In the genomic region with DNA sequence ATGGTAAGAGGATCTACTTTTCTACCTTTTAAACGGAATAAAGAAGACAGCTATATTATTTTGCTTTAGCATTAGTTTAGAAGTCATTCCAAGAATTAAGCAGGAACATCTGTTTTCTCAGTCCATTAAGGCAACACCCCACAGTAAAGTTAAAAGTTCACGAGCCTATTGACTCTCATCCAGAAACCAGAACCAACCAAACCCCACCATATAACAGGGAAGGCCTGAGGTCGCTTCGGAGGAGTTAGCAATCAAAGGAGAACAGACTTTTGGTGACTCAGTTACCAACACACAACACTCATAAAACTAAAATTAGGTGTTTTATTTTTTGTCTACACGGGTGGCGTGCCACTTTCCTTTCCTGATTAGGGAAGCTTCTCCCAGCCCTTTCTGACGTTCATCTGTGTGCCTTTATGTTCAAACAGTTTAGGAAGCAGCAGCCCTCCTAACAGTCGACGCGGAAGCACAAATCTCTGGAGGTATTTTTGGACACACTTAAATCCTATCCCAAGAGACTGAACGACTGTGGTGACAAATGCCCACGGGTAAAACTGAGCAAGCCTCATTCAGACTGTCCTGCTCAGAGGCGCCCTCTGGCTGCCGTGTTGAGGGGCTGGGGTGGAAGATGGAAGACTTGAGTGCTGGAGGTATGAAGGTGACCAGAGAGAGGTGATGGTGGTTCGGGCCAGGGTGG, we compare ENCODE assay signal across 8 cellular contexts. TPM values are rescaled to one million over a fixed set of nuclear protein-coding genes. Genes with fewer than 3 reads are reported as not detected.
A peak's percentile ranks its signal among the peaks of the same experiment; 100 is the strongest.
DNase-seq lines count a peak whose midpoint lies in the region; ATAC-seq, FAIRE-seq and TF ChIP-seq lines count a peak whose summit lies in the region.

No MANE protein-coding gene starts in this region.

- peaks cover 2% of the 10 kb centered on the region for H3K4me1 Mint-ChIP-seq in activated T-cell treated with anti-CD3 and anti-CD28 coated beads, Interleukin-2, amount 50 U/mL, for 4 hours (ENCODE audit: low read depth)
- no peaks in the 10 kb centered on the region for H3K4me1 Mint-ChIP-seq in neural progenitor cell

- H3K27me3 ChIP-seq in OCI-LY3 (ENCODE audit: low read depth, low read length) (no peaks in the 10 kb centered on the region; the same call in none of the 2 replicates), fibroblast of lung (ENCODE audit: control insufficient read depth, insufficient read depth, low read length) (peaks cover 20% of the 10 kb centered on the region), neural progenitor cell (no peaks in the 10 kb centered on the region), testis (no peaks in the 10 kb centered on the region)

- H4K20me1 ChIP-seq in OCI-LY3 (ENCODE audit: insufficient read depth, low read length) = no peaks in the 10 kb centered on the region
- no peaks in the 10 kb centered on the region for H4K20me1 ChIP-seq in fibroblast of lung (ENCODE audit: control insufficient read depth, extremely low read depth, insufficient read depth, low read length)
- H4K20me1 ChIP-seq in neural progenitor cell (ENCODE audit: low read depth) = no peaks in the 10 kb centered on the region

- peak; percentile 83 for TF ChIP-seq CTCF in OCI-LY3 (IDR thresholded peaks at IDR 0.05; ENCODE audit: low read depth, low read length)
- TF ChIP-seq CTCF in fibroblast of lung (conservative IDR thresholded peaks at IDR 0.05 in 1 of 2, IDR thresholded peaks at IDR 0.05 in 1 of 2; ENCODE audit: low read depth in 1 of 2, low read length in 2 of 2) = peak; percentile 80 to 91
- peak; percentile 94 for TF ChIP-seq CTCF in neural progenitor cell (IDR thresholded peaks at IDR 0.05)
- peak; percentile 64 to 71 (median 65) for TF ChIP-seq CTCF in testis (IDR thresholded peaks at IDR 0.05)

- no peak overlapping the region for H3K4me3 Mint-ChIP-seq in activated T-cell treated with anti-CD3 and anti-CD28 coated beads, Interleukin-2, amount 50 U/mL, for 4 hours
- H3K4me3 Mint-ChIP-seq in neural progenitor cell = no peak overlapping the region

- TF ChIP-seq POLR2A in H54 (IDR thresholded peaks at IDR 0.05; ENCODE audit: low read depth, low read length) (no peak), testis (IDR thresholded peaks at IDR 0.05) (no peak)

- H2AFZ ChIP-seq in OCI-LY3 (ENCODE audit: low read depth, low read length) (0 out of 2 replicates have a peak overlapping the region, but pooled peaks have one; percentile 46), fibroblast of lung (ENCODE audit: low read length) (no peak overlapping the region), neural progenitor cell (replicated peaks) (no peak overlapping the region)

- H3K4me3 ChIP-seq in OCI-LY3 (ENCODE audit: low read length) (peak overlapping the region; percentile 56), fibroblast of lung (replicated peaks in 1 of 4; ENCODE audit: control extremely low read depth in 1 of 4, insufficient read depth in 1 of 4, low read depth in 3 of 4, low read length in 4 of 4) (no peak overlapping the region), neural progenitor cell (no peak overlapping the region), testis (no peak overlapping the region)

- peak; percentile 71 for DNase-seq in AG08396 (ENCODE audit: low spot score)
- DNase-seq in H54 (ENCODE audit: insufficient read length, low spot score) = peak; percentile 30
- DNase-seq in activated T-cell treated with anti-CD3 and anti-CD28 coated beads, Interleukin-2, amount 50 U/mL, for 4 hours = peak; percentile 71
- peak; percentile 24 to 44 for DNase-seq in fibroblast of lung (ENCODE audit: low read depth in 2 of 2)
- DNase-seq in neural progenitor cell (ENCODE audit: low spot score) = peak; percentile 74
- DNase-seq in testis = peak; percentile 69

- H3K27me3 Mint-ChIP-seq in activated T-cell treated with anti-CD3 and anti-CD28 coated beads, Interleukin-2, amount 50 U/mL, for 4 hours (ENCODE audit: low read depth) = peaks cover 13% of the 10 kb centered on the region
- peaks cover 5% of the 10 kb centered on the region for H3K27me3 Mint-ChIP-seq in neural progenitor cell (ENCODE audit: insufficient read depth, low read depth)

- H3K9ac ChIP-seq in OCI-LY3 (ENCODE audit: low read length) (no peak overlapping the region), fibroblast of lung (ENCODE audit: insufficient read depth, low read length) (no peak overlapping the region), neural progenitor cell (no peak overlapping the region)

- H3K27ac ChIP-seq in OCI-LY3 (ENCODE audit: low read length) (no peak overlapping the region), fibroblast of lung (ENCODE audit: insufficient read depth, low read length) (no peak overlapping the region), neural progenitor cell (no peak overlapping the region), testis (no peak overlapping the region)

- no peak overlapping the region for H3K27ac Mint-ChIP-seq in neural progenitor cell

- H3K9me3 ChIP-seq in OCI-LY3 (ENCODE audit: insufficient read depth, low read length) = no peaks in the 10 kb centered on the region
- H3K9me3 ChIP-seq in fibroblast of lung (ENCODE audit: control insufficient read depth, insufficient read depth, low read depth, low read length) = no peaks in the 10 kb centered on the region
- H3K9me3 ChIP-seq in neural progenitor cell (ENCODE audit: low read depth) = no peaks in the 10 kb centered on the region
- no peaks in the 10 kb centered on the region for H3K9me3 ChIP-seq in testis

- FAIRE-seq in H54 (lab: Jason Lieb, UNC) = no peak

- H3K4me2 ChIP-seq in OCI-LY3 (ENCODE audit: low read length) (peak overlapping the region; percentile 69), fibroblast of lung (ENCODE audit: extremely low read depth, insufficient read depth, low read length) (no peak overlapping the region), neural progenitor cell (no peak overlapping the region)

- H3K79me2 ChIP-seq in OCI-LY3 (ENCODE audit: low read length) = no peaks in the 10 kb centered on the region
- H3K79me2 ChIP-seq in fibroblast of lung (ENCODE audit: control insufficient read depth, insufficient read depth, low read length) = no peaks in the 10 kb centered on the region
- no peaks in the 10 kb centered on the region for H3K79me2 ChIP-seq in neural progenitor cell (ENCODE audit: low read depth)

- intact Hi-C loops in testis (cut with DNase I; ENCODE audit: low total_unique reads) = no loop called here

- H3K4me1 ChIP-seq in OCI-LY3 (ENCODE audit: low read length) (peaks cover 3% of the 10 kb centered on the region; the same call in 1 of the 2 replicates), fibroblast of lung (ENCODE audit: control insufficient read depth, extremely low read depth, insufficient read depth, low read length) (no peaks in the 10 kb centered on the region), neural progenitor cell (no peaks in the 10 kb centered on the region), testis (peaks cover 13% of the 10 kb centered on the region)

- H3K9me3 Mint-ChIP-seq in activated T-cell treated with anti-CD3 and anti-CD28 coated beads, Interleukin-2, amount 50 U/mL, for 4 hours = no peaks in the 10 kb centered on the region
- no peaks in the 10 kb centered on the region for H3K9me3 Mint-ChIP-seq in neural progenitor cell

- ATAC-seq in activated T-cell treated with anti-CD3 and anti-CD28 coated beads, Interleukin-2, amount 50 U/mL, for 4 hours = peak; percentile 78 to 87
- no peak for ATAC-seq in GM19395 (IDR thresholded peaks at IDR 0.05; ENCODE audit: unreplicated experiment)

- no peaks in the 10 kb centered on the region for H3K36me3 Mint-ChIP-seq in activated T-cell treated with anti-CD3 and anti-CD28 coated beads, Interleukin-2, amount 50 U/mL, for 4 hours (ENCODE audit: insufficient read depth)
- peaks cover 3% of the 10 kb centered on the region for H3K36me3 Mint-ChIP-seq in neural progenitor cell

- no peaks in the 10 kb centered on the region for H3K36me3 ChIP-seq in OCI-LY3 (replicated peaks; ENCODE audit: low read depth, low read length)
- H3K36me3 ChIP-seq in fibroblast of lung (ENCODE audit: control insufficient read depth, insufficient read depth, low read length) = no peaks in the 10 kb centered on the region
- no peaks in the 10 kb centered on the region for H3K36me3 ChIP-seq in neural progenitor cell
- no peaks in the 10 kb centered on the region for H3K36me3 ChIP-seq in testis (ENCODE audit: low read depth, missing control alignments)

- no peaks in the 10 kb centered on the region for H3F3A ChIP-seq in neural progenitor cell (ENCODE audit: low read depth)

- WGBS in testis, 2 donors = 46 to 48% methylated on average over 15 of the region's 15 CpGs

RNA-seq across cellular contexts. Expression of gene PLA2G2C, which starts 8.6 kb away (rescaled TPM):
- not detected for total RNA-seq in activated T-cell treated with anti-CD3 and anti-CD28 coated beads, Interleukin-2, amount 50 U/mL, for 4 hours
- total RNA-seq in fibroblast of lung = not detected in 2 replicates
- not detected in 2 replicates for polyA plus RNA-seq in fibroblast of lung
- polyA plus RNA-seq in fibroblast of lung (2012) = not detected in 2 replicates
- polyA minus RNA-seq in fibroblast of lung (ENCODE audit: low replicate concordance) = not detected in 2 replicates
- not detected in 2 replicates for total RNA-seq in neural progenitor cell (ENCODE audit: low replicate concordance)
- total RNA-seq in testis = under 1 TPM; 0.31 to 0.47 TPM
- polyA plus RNA-seq in testis (ENCODE audit: insufficient read depth, low read depth, low replicate concordance) = 1.1 TPM

RNA-seq across cellular contexts. Expression of gene UBXN10, which starts 9.0 kb away (rescaled TPM):
- total RNA-seq in activated T-cell treated with anti-CD3 and anti-CD28 coated beads, Interleukin-2, amount 50 U/mL, for 4 hours = under 1 TPM; 0.18 to 0.50 (median 0.33) TPM
- total RNA-seq in fibroblast of lung = 0.33 and 0.77 TPM in 2 replicates
- polyA plus RNA-seq in fibroblast of lung = not detected in 2 replicates
- 0.02 TPM in 1 of 2 replicates, not detected in the other for polyA plus RNA-seq in fibroblast of lung (2012)
- not detected in 2 replicates for polyA minus RNA-seq in fibroblast of lung (ENCODE audit: low replicate concordance)
- 0.37 and 0.43 TPM in 2 replicates for total RNA-seq in neural progenitor cell (ENCODE audit: low replicate concordance)
- 10 to 100 TPM; 18.2 to 23.7 TPM for total RNA-seq in testis
- polyA plus RNA-seq in testis (ENCODE audit: insufficient read depth, low read depth, low replicate concordance) = 43.7 TPM

RNA-seq across cellular contexts. Expression of gene PLA2G2F, which starts 55.8 kb away (rescaled TPM):
- not detected for total RNA-seq in activated T-cell treated with anti-CD3 and anti-CD28 coated beads, Interleukin-2, amount 50 U/mL, for 4 hours
- total RNA-seq in fibroblast of lung = not detected in 2 replicates
- not detected in 2 replicates for polyA plus RNA-seq in fibroblast of lung
- polyA plus RNA-seq in fibroblast of lung (2012) = not detected in 2 replicates
- polyA minus RNA-seq in fibroblast of lung (ENCODE audit: low replicate concordance) = 0.12 TPM in 1 of 2 replicates, not detected in the other
- not detected in 2 replicates for total RNA-seq in neural progenitor cell (ENCODE audit: low replicate concordance)
- not detected for total RNA-seq in testis
- not detected for polyA plus RNA-seq in testis (ENCODE audit: insufficient read depth, low read depth, low replicate concordance)

Comparison
In these comparisons a context has a peak if more than half of its experiments do, and no peak if none do; other contexts are left out.
1. RNA of gene UBXN10, which starts 9.0 kb away (total RNA-seq): 18.2 to 23.7 TPM in testis; 0.37 to 0.43 TPM in neural progenitor cell, 0.33 to 0.77 TPM in fibroblast of lung and 0.18 to 0.50 TPM in activated T-cell treated with anti-CD3 and anti-CD28 coated beads, Interleukin-2, amount 50 U/mL, for 4 hours; every median in the first group is over 10 times any median in the second.
2. Peak in every context shown above with its lines, with median percentiles within 50 percentile points of each other: DNase-seq and CTCF ChIP-seq.